Comparison of ENCODE assay signal across 8 cellular contexts in the genomic region with DNA sequence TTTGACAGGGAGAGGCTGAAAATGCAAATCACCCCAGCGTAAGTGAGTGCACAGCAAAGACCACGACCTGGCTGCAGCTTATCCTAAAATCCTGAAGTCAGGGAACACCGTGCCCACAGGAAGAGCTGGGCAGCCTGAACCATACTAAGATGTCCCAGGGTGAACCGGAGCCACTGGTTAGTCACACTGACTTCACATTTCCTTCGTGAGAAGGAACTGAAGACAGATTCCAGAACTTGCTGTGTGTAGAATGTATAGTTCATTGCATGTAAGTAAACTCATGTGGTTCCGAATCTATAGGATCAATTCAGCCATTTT.
DNase-seq lines count a peak whose midpoint lies in the region; ATAC-seq lines count a peak whose summit lies in the region.

No MANE protein-coding gene starts in this region.

- ATAC-seq in esophagus mucosa (peak; percentile 34), HG02840 (IDR thresholded peaks at IDR 0.05; ENCODE audit: low FRiP score, unreplicated experiment) (no peak)
- no peak for ATAC-seq in stimulated activated effector memory CD8-positive, alpha-beta T cell treated with anti-CD3 and anti-CD28 coated beads, Interleukin-12 subunit alpha, Interleukin-12 subunit beta, amount 100 ng/mL, for 72 hours

- peak overlapping the region; percentile 78 for H3K27ac ChIP-seq in SJCRH30

- H3K27ac Mint-ChIP-seq in stimulated activated effector memory CD8-positive, alpha-beta T cell treated with anti-CD3 and anti-CD28 coated beads, Interleukin-12 subunit alpha, Interleukin-12 subunit beta, amount 100 ng/mL, for 72 hours, result peak overlapping the region; percentile 34

- no peaks in the 10 kb centered on the region for H3K36me3 ChIP-seq in SJCRH30

- peak overlapping the region; percentile 66 for H3K4me3 Mint-ChIP-seq in stimulated activated effector memory CD8-positive, alpha-beta T cell treated with anti-CD3 and anti-CD28 coated beads, Interleukin-12 subunit alpha, Interleukin-12 subunit beta, amount 100 ng/mL, for 72 hours

- H3K9me3 ChIP-seq in SJCRH30 (replicated peaks), result no peaks in the 10 kb centered on the region

- H3K4me1 ChIP-seq in SJCRH30, result peaks cover 8% of the 10 kb centered on the region; the same call in 1 of the 2 replicates

- H3K36me3 Mint-ChIP-seq in stimulated activated effector memory CD8-positive, alpha-beta T cell treated with anti-CD3 and anti-CD28 coated beads, Interleukin-12 subunit alpha, Interleukin-12 subunit beta, amount 100 ng/mL, for 72 hours, result no peaks in the 10 kb centered on the region

- peak overlapping the region; percentile 55 for H3K4me3 ChIP-seq in SJCRH30

- DNase-seq in GOT3 (lab: John Stamatoyannopoulos, UW) (peak; percentile 26), SJCRH30 (no peak), posterior vena cava (ENCODE audit: low spot score) (no peak), NCI-H526 (lab: John Stamatoyannopoulos, UW) (no peak), UCSD-AML1 (lab: John Stamatoyannopoulos, UW; ENCODE audit: unreplicated experiment) (no peak)
- DNase-seq in stimulated activated effector memory CD8-positive, alpha-beta T cell treated with anti-CD3 and anti-CD28 coated beads, Interleukin-12 subunit alpha, Interleukin-12 subunit beta, amount 100 ng/mL, for 72 hours (ENCODE audit: low spot score in 2 of 2), result no peak

- intact Hi-C loops in posterior vena cava (cut with DNase I), result no loop called here

- no peaks in the 10 kb centered on the region for H3K27me3 ChIP-seq in SJCRH30

- no peaks in the 10 kb centered on the region for H3K9me3 Mint-ChIP-seq in stimulated activated effector memory CD8-positive, alpha-beta T cell treated with anti-CD3 and anti-CD28 coated beads, Interleukin-12 subunit alpha, Interleukin-12 subunit beta, amount 100 ng/mL, for 72 hours

- peaks cover 13% of the 10 kb centered on the region for H3K4me1 Mint-ChIP-seq in stimulated activated effector memory CD8-positive, alpha-beta T cell treated with anti-CD3 and anti-CD28 coated beads, Interleukin-12 subunit alpha, Interleukin-12 subunit beta, amount 100 ng/mL, for 72 hours
